In the genomic region with DNA sequence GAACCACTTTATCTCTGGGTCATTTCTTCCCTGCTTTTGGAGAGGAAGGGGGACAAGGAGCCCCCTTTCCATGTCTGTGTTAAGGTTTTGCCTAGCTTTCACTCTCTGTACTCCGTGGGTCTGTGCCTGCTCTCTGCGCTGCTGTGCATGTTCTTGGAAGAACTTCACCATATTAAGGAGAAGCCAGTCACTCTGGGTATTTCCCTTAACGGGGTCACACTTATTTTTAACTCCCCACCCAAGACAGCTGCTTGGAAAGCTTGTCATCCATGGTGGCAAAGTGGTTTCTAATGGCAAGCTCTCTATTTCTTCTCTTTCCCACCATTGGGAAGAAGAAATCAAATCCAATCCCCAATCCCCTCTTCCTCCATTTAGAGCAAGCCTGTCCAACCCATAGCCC, we compare ENCODE assay signal across 9 cellular contexts. TPM values are rescaled to one million over a fixed set of nuclear protein-coding genes. Genes with fewer than 3 reads are reported as not detected.
"Had no signal": no experiment of that assay in that cellular context is flagged by ENCODE, and none has a peak within 500 bp of the region (broad histone marks: within the 10 kb centered on the region; RNA-seq: fewer than 3 reads in every experiment).

No MANE protein-coding gene starts in this region.

- ATAC-seq: HepG2 had no signal

- H2AFZ ChIP-seq: GM23248 had no signal

- H3K9ac ChIP-seq: GM23248 had no signal

- H3K27ac ChIP-seq: GM23248, HL-60 had no signal

- H3K4me3 ChIP-seq: GM23248 had no signal

- DNase-seq: GM23248, H9, HCEC 1CT, KBM-7 had no signal

RNA-seq across cellular contexts. Expression of a gene that starts 44.8 kb away (rescaled TPM):
- total RNA-seq: GM23248, H1, H9, HepG2, HT1080 had no signal
- polyA plus RNA-seq: GM23248, H1, HepG2, IgD-negative memory B cell had no signal
